Comparison of ENCODE assay signal across 1 cellular context in genomic region chr1:47178665-47179022, GRCh38.
TF ChIP-seq lines count a peak whose summit lies in the region.

No MANE protein-coding gene starts in this region.

TF ChIP-seq in H1, 55 proteins besides CTCF, POLR2A, EP300 and RAD21:
- TF ChIP-seq BACH1 (IDR thresholded peaks at IDR 0.05; ENCODE audit: low read length) (no peak), RXRA (IDR thresholded peaks at IDR 0.05; ENCODE audit: insufficient read depth, low read depth, low read length) (no peak), CREB1 (IDR thresholded peaks at IDR 0.05) (no peak), CHD7 (IDR thresholded peaks at IDR 0.05; ENCODE audit: insufficient replicate concordance, low read length) (no peak), HDAC6 (IDR thresholded peaks at IDR 0.05; ENCODE audit: low read depth, low read length) (no peak), SIX5 (IDR thresholded peaks at IDR 0.05; ENCODE audit: low read depth, low read length) (no peak), PHF8 (conservative IDR thresholded peaks at IDR 0.05; ENCODE audit: low read depth, low read length) (no peak), SIRT6 (IDR thresholded peaks at IDR 0.05; ENCODE audit: low read length) (no peak), CTBP2 (IDR thresholded peaks at IDR 0.05; ENCODE audit: borderline replicate concordance, insufficient read depth, insufficient read length, low read length) (no peak), NRF1 (IDR thresholded peaks at IDR 0.05; ENCODE audit: low read depth, low read length) (no peak), TEAD4 (IDR thresholded peaks at IDR 0.05; ENCODE audit: low read depth, low read length) (no peak), SP1 (IDR thresholded peaks at IDR 0.05; ENCODE audit: low read depth, low read length) (no peak), MAFK (IDR thresholded peaks at IDR 0.05; ENCODE audit: low read depth, low read length) (no peak), EGR1 (IDR thresholded peaks at IDR 0.05; ENCODE audit: borderline replicate concordance, low read depth, low read length) (no peak), NANOG (IDR thresholded peaks at IDR 0.05; ENCODE audit: insufficient read depth, low read depth, low read length, poor library complexity, severe bottlenecking) (no peak), TBP (IDR thresholded peaks at IDR 0.05; ENCODE audit: low read depth, low read length) (no peak)
TF ChIP-seq in H1: peak in this region for 0.
